Comparison of ENCODE assay signal across 12 cellular contexts in the genomic region with DNA sequence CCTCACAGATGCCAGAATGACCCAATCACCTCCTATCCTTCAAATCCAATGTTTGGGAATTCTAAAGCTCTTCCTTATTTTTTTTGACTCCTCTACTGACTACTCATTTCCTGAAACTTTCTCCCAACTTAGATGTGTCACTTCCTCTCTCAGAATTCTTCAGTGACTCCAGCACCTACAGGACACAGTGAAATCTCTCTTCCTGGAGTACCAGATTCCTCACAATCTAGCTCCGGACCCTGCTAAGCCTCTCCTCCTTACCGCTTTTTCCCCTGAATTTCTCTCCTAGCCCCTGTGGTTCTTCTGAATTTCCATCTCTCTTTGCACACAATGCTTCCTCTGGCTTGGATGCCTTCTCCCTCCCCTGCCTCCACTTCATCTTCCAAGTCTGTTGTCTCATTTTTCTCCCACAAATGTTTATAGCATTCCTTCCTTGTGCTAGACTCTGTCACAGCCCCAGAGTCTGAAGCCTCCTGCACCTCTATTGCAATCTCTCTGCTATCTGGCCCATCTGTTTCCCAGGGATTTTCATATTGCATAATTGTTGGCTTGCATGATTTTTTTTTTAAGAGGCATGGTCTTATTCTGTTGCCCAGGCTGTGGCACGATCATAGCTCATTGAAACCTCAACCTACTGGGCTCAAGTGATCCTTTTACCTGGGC.
DNase-seq lines count a peak whose midpoint lies in the region; ATAC-seq and TF ChIP-seq lines count a peak whose summit lies in the region.
"Had no signal": no experiment of that assay in that cellular context is flagged by ENCODE, and none has a peak within 500 bp of the region (broad histone marks: within the 10 kb centered on the region; RNA-seq: fewer than 3 reads in every experiment).

No MANE protein-coding gene starts in this region.

- no peak overlapping the region for H4K8ac ChIP-seq in mesendoderm (ENCODE audit: low read depth, low read length)

- no peak for TF ChIP-seq CTCF in mucosa of descending colon (IDR thresholded peaks at IDR 0.05)
- no peak for TF ChIP-seq CTCF in WERI-Rb-1 (IDR thresholded peaks at IDR 0.05; ENCODE audit: low read depth, low read length)

- ATAC-seq in stimulated activated naive B cell treated with anti-CD40 and anti-IgM and Interleukin-4, amounts not matched to agents 10 μg/mL and 1 μg/mL and 100 μg/mL, for 72 hours (replicated peaks) = no peak
- ATAC-seq in mucosa of descending colon = no peak
- ATAC-seq: esophagus mucosa had no signal

- no peak overlapping the region for H3K4me2 ChIP-seq in mesendoderm (ENCODE audit: low read length)

- no peaks in the 10 kb centered on the region for H3K79me1 ChIP-seq in mesendoderm (ENCODE audit: low read length)

- no peak overlapping the region for H4K5ac ChIP-seq in mesendoderm (ENCODE audit: low read length)

- H3K36me3 ChIP-seq in MG63 = no peaks in the 10 kb centered on the region
- no peaks in the 10 kb centered on the region for H3K36me3 ChIP-seq in mesendoderm (ENCODE audit: control insufficient read depth, insufficient read depth, low read length)
- no peaks in the 10 kb centered on the region for H3K36me3 ChIP-seq in mucosa of descending colon (ENCODE audit: low read depth)
- no peaks in the 10 kb centered on the region for H3K36me3 ChIP-seq in WERI-Rb-1

- peaks cover 5% of the 10 kb centered on the region for H3K4me1 ChIP-seq in mesendoderm (ENCODE audit: control insufficient read depth, low read depth, low read length)
- no peaks in the 10 kb centered on the region for H3K4me1 ChIP-seq in mucosa of descending colon (ENCODE audit: low read depth)

- no peak overlapping the region for H2BK15ac ChIP-seq in mesendoderm (replicated peaks; ENCODE audit: low read depth)

- no peak overlapping the region for H2BK120ac ChIP-seq in mesendoderm (ENCODE audit: low read depth, low read length)

- no peak overlapping the region for H3K23ac ChIP-seq in mesendoderm (ENCODE audit: low read length)

- no peak overlapping the region for H3K4ac ChIP-seq in mesendoderm (ENCODE audit: low read depth, low read length)

- no peak overlapping the region for H3K18ac ChIP-seq in mesendoderm (ENCODE audit: low read length)

- peaks cover 4 to 6% of the 10 kb centered on the region in 2 donors for H3K27me3 Mint-ChIP-seq in stimulated activated naive B cell treated with anti-CD40 and anti-IgM and Interleukin-4, amounts not matched to agents 10 μg/mL and 1 μg/mL and 100 μg/mL, for 72 hours

- H3K79me2 ChIP-seq in mesendoderm (ENCODE audit: control insufficient read depth, insufficient read depth, low read length) = no peaks in the 10 kb centered on the region

- H3K4me1 Mint-ChIP-seq in stimulated activated naive B cell treated with anti-CD40 and anti-IgM and Interleukin-4, amounts not matched to agents 10 μg/mL and 1 μg/mL and 100 μg/mL, for 72 hours = no peaks in the 10 kb centered on the region

- intact Hi-C loops in mucosa of descending colon (cut with DNase I, micrococcal nuclease) = no loop called here

- peak overlapping the region; percentile 22 for H3K27ac ChIP-seq in mesendoderm (ENCODE audit: low read depth, low read length)
- H3K27ac ChIP-seq in WERI-Rb-1 = no peak overlapping the region

- H3K9me3 Mint-ChIP-seq in stimulated activated naive B cell treated with anti-CD40 and anti-IgM and Interleukin-4, amounts not matched to agents 10 μg/mL and 1 μg/mL and 100 μg/mL, for 72 hours = no peaks in the 10 kb centered on the region

- peak; percentile 87 for DNase-seq in EH (ENCODE audit: low read depth)
- DNase-seq in MG63 = peak; percentile 22
- DNase-seq in dermis blood vessel endothelial cell = peak; percentile 87
- peak; percentile 62 for DNase-seq in mesendoderm
- no peak for DNase-seq in NCI-H187 treated with DMSO at 0.1 percent for 48 hours (lab: John Stamatoyannopoulos, UW)
- no peak for DNase-seq in stimulated activated naive B cell treated with anti-CD40 and anti-IgM and Interleukin-4, amounts not matched to agents 10 μg/mL and 1 μg/mL and 100 μg/mL, for 72 hours
- DNase-seq in mucosa of descending colon = no peak
- DNase-seq in WERI-Rb-1 = no peak
- DNase-seq: activated CD4-positive, alpha-beta T cell treated with anti-CD3 and anti-CD28 coated beads for 48 hours; activated effector memory CD4-positive, alpha-beta T cell treated with Interleukin-2 at 50 U/mL for 16 hours; NCI-H1105 treated with DMSO at 0.1 percent for 48 hours had no signal

- no CpG with 5 or more reads among the region's 3 CpGs for WGBS in mesendoderm (ENCODE audit: extremely low coverage, insufficient coverage, low lambda C conversion rate)

- no peak overlapping the region for H3K56ac ChIP-seq in mesendoderm (ENCODE audit: low read length)

- H3K4me3 Mint-ChIP-seq in stimulated activated naive B cell treated with anti-CD40 and anti-IgM and Interleukin-4, amounts not matched to agents 10 μg/mL and 1 μg/mL and 100 μg/mL, for 72 hours = no peak overlapping the region

- no peak overlapping the region for H3K27ac Mint-ChIP-seq in stimulated activated naive B cell treated with anti-CD40 and anti-IgM and Interleukin-4, amounts not matched to agents 10 μg/mL and 1 μg/mL and 100 μg/mL, for 72 hours

- no peaks in the 10 kb centered on the region for H3K36me3 Mint-ChIP-seq in stimulated activated naive B cell treated with anti-CD40 and anti-IgM and Interleukin-4, amounts not matched to agents 10 μg/mL and 1 μg/mL and 100 μg/mL, for 72 hours

- H3K27me3 ChIP-seq in MG63 = no peaks in the 10 kb centered on the region
- no peaks in the 10 kb centered on the region for H3K27me3 ChIP-seq in mesendoderm (ENCODE audit: insufficient read depth, low read length, poor library complexity)
- no peaks in the 10 kb centered on the region for H3K27me3 ChIP-seq in WERI-Rb-1 (ENCODE audit: insufficient read depth, low read depth, severe bottlenecking)

- no peaks in the 10 kb centered on the region for H3K9me3 ChIP-seq in MG63
- H3K9me3 ChIP-seq in mucosa of descending colon = no peaks in the 10 kb centered on the region
- no peaks in the 10 kb centered on the region for H3K9me3 ChIP-seq in WERI-Rb-1 (ENCODE audit: severe bottlenecking)

- no peak overlapping the region for H3K9ac ChIP-seq in mesendoderm (ENCODE audit: low read length)

- no peak overlapping the region for H2AK5ac ChIP-seq in mesendoderm (ENCODE audit: low read length)

- no peak overlapping the region for H2BK5ac ChIP-seq in mesendoderm (ENCODE audit: low read length)

- H3K4me3 ChIP-seq in MG63 (no peak overlapping the region), mesendoderm (ENCODE audit: low read length) (no peak overlapping the region), mucosa of descending colon (no peak overlapping the region), WERI-Rb-1 (ENCODE audit: low read depth, low read length) (no peak overlapping the region)

Comparison
In these comparisons a context has a peak if more than half of its experiments do, and no peak if none do; other contexts are left out.
1. DNase-seq: peak in EH (single experiment), MG63 (single experiment), dermis blood vessel endothelial cell (single experiment) and mesendoderm (single experiment); none in NCI-H187 treated with DMSO at 0.1 percent for 48 hours (single experiment), stimulated activated naive B cell treated with anti-CD40 and anti-IgM and Interleukin-4, amounts not matched to agents 10 μg/mL and 1 μg/mL and 100 μg/mL, for 72 hours (single experiment), mucosa of descending colon (0 of 3) and WERI-Rb-1 (single experiment).